In the genomic region with DNA sequence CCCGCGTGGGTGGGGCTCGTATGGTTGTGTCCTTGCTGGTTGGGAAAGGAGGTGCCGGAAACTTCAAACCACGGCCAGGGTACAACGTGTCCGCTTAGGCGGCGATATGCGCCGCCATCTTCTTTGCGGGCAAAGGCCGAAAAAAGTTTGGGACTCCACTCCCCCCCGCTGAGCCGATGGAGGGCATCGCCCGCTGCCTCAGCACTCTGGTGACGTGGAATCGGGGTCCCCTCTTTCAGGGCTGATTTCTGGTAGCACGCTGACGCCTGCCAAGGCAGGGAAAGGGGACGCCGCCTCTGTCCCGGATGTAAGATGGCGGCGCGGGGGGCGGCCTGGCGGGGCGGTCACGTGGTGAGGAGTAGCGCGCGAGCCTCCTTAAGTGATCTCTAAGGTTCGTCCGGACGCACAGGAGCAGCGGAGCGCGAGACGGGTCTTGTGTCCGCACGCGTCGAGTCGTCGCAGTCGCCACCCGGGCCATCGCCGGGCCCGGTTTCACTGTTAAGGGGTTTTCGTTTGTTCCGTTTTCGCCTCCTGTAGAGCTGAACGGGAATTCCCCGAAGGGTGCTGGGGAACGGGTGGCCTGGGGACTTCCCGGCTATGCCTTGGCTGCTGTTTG, we compare ENCODE assay signal across 1 cellular context.
A peak's percentile ranks its signal among the peaks of the same experiment; 100 is the strongest.
TF ChIP-seq lines count a peak whose summit lies in the region.

No MANE protein-coding gene starts in this region.

TF ChIP-seq in HepG2, 621 proteins besides CTCF, POLR2A, EP300 and RAD21 (continued from another document and continues in another):
- TF ChIP-seq, protein P1, sequence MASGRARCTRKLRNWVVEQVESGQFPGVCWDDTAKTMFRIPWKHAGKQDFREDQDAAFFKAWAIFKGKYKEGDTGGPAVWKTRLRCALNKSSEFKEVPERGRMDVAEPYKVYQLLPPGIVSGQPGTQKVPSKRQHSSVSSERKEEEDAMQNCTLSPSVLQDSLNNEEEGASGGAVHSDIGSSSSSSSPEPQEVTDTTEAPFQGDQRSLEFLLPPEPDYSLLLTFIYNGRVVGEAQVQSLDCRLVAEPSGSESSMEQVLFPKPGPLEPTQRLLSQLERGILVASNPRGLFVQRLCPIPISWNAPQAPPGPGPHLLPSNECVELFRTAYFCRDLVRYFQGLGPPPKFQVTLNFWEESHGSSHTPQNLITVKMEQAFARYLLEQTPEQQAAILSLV (CRISPR knock-in tag; IDR thresholded peaks at IDR 0.05; ENCODE audit: borderline replicate concordance), result no peak
- TF ChIP-seq CREB1 (IDR thresholded peaks at IDR 0.05) (peak; percentile 60), CREB1 (CRISPR knock-in tag; IDR thresholded peaks at IDR 0.05) (peak; percentile 51; the same call in 1 of the 2 replicates), REXO4 (CRISPR knock-in tag; IDR thresholded peaks at IDR 0.05; ENCODE audit: borderline replicate concordance) (peak; percentile 64; the same call in 1 of the 2 replicates), CENPX (CRISPR knock-in tag; IDR thresholded peaks at IDR 0.05) (no peak), MEF2D (CRISPR knock-in tag; IDR thresholded peaks at IDR 0.05) (peak; percentile 72), SATB2 (CRISPR knock-in tag; IDR thresholded peaks at IDR 0.05) (peak; percentile 52; the same call in 1 of the 2 replicates), HOXA5 (CRISPR knock-in tag; IDR thresholded peaks at IDR 0.05) (peak; percentile 53; the same call in 1 of the 2 replicates), ZNF556 (CRISPR knock-in tag; IDR thresholded peaks at IDR 0.05; ENCODE audit: borderline replicate concordance) (peak; percentile 42; the same call in 1 of the 2 replicates), HIVEP1 (CRISPR knock-in tag; IDR thresholded peaks at IDR 0.05) (peak; percentile 88), ZBTB7B (CRISPR knock-in tag; IDR thresholded peaks at IDR 0.05) (peak; percentile 74; the same call in 1 of the 2 replicates), SMYD3 (CRISPR knock-in tag; IDR thresholded peaks at IDR 0.05) (peak; percentile 87; the same call in 1 of the 2 replicates), SOX13 (IDR thresholded peaks at IDR 0.05) (peak; percentile 39; the same call in 1 of the 2 replicates), SOX13 (CRISPR knock-in tag; conservative IDR thresholded peaks at IDR 0.05 in 1 of 2, IDR thresholded peaks at IDR 0.05 in 1 of 2) (peak in 1 of 2 experiments; percentile 11; a peak in 1 of 4 replicates), EEA1 (CRISPR knock-in tag; IDR thresholded peaks at IDR 0.05; ENCODE audit: borderline replicate concordance) (no peak), ZNF891 (CRISPR knock-in tag; IDR thresholded peaks at IDR 0.05) (peak; percentile 71; the same call in 1 of the 2 replicates), NRL (CRISPR knock-in tag; IDR thresholded peaks at IDR 0.05; ENCODE audit: borderline replicate concordance) (peak; percentile 86), ZNF337 (CRISPR knock-in tag; IDR thresholded peaks at IDR 0.05; ENCODE audit: borderline replicate concordance, low read depth) (no peak), ZNF567 (CRISPR knock-in tag; IDR thresholded peaks at IDR 0.05; ENCODE audit: borderline replicate concordance) (no peak), EZH2 (conservative IDR thresholded peaks at IDR 0.05; ENCODE audit: low read depth, low read length) (no peak), ZSCAN29 (CRISPR knock-in tag; conservative IDR thresholded peaks at IDR 0.05) (peak; percentile 77; the same call in 1 of the 2 replicates), KLF12 (CRISPR knock-in tag; IDR thresholded peaks at IDR 0.05; ENCODE audit: borderline replicate concordance) (peak; percentile 46; the same call in 1 of the 2 replicates), HMG20B (CRISPR knock-in tag; conservative IDR thresholded peaks at IDR 0.05) (no peak), KLF13 (CRISPR knock-in tag; IDR thresholded peaks at IDR 0.05) (0 out of 2 replicates have a peak, but pooled peaks have one; percentile 42), MATR3 (CRISPR knock-in tag; IDR thresholded peaks at IDR 0.05) (no peak), ZNF792 (CRISPR knock-in tag; IDR thresholded peaks at IDR 0.05) (peak; percentile 13; the same call in 1 of the 2 replicates), ZFY (CRISPR knock-in tag; IDR thresholded peaks at IDR 0.05) (peak; percentile 69; the same call in 1 of the 2 replicates), DR1 (CRISPR knock-in tag; IDR thresholded peaks at IDR 0.05) (0 out of 2 replicates have a peak, but pooled peaks have one; percentile 36), ZNF224 (CRISPR knock-in tag; IDR thresholded peaks at IDR 0.05) (peak; percentile 31; the same call in 1 of the 2 replicates), YEATS4 (CRISPR knock-in tag; IDR thresholded peaks at IDR 0.05; ENCODE audit: borderline replicate concordance) (peak; percentile 97), ZNF468 (CRISPR knock-in tag; IDR thresholded peaks at IDR 0.05) (peak; percentile 93), FOXA3 (CRISPR knock-in tag; IDR thresholded peaks at IDR 0.05) (no peak), ZNF3 (CRISPR knock-in tag; IDR thresholded peaks at IDR 0.05) (peak; percentile 20; the same call in 1 of the 2 replicates), NBN (conservative IDR thresholded peaks at IDR 0.05) (no peak), SIX4 (CRISPR knock-in tag; IDR thresholded peaks at IDR 0.05) (no peak), ZNF143 (CRISPR knock-in tag; IDR thresholded peaks at IDR 0.05) (no peak), SP1 (IDR thresholded peaks at IDR 0.05) (no peak), SP1 (CRISPR knock-in tag; IDR thresholded peaks at IDR 0.05) (no peak), ZNF780A (CRISPR knock-in tag; IDR thresholded peaks at IDR 0.05) (no peak; the same call in 1 of the 2 replicates), ZBTB42 (CRISPR knock-in tag; IDR thresholded peaks at IDR 0.05) (0 out of 2 replicates have a peak, but pooled peaks have one; percentile 54), CBX2 (IDR thresholded peaks at IDR 0.05; ENCODE audit: low read depth, low read length) (no peak), CBX2 (CRISPR knock-in tag; IDR thresholded peaks at IDR 0.05; ENCODE audit: low read depth) (no peak), JUNB (CRISPR knock-in tag; IDR thresholded peaks at IDR 0.05; ENCODE audit: borderline replicate concordance) (no peak), ZNF138 (CRISPR knock-in tag; IDR thresholded peaks at IDR 0.05; ENCODE audit: low read depth) (0 out of 2 replicates have a peak, but pooled peaks have one; percentile 4), ZNF552 (CRISPR knock-in tag; IDR thresholded peaks at IDR 0.05; ENCODE audit: borderline replicate concordance) (peak; percentile 73; the same call in 1 of the 2 replicates), SIX1 (CRISPR knock-in tag; IDR thresholded peaks at IDR 0.05; ENCODE audit: borderline replicate concordance) (0 out of 2 replicates have a peak, but pooled peaks have one; percentile 6), ZMYM2 (CRISPR knock-in tag; IDR thresholded peaks at IDR 0.05) (peak; percentile 91)
- TF ChIP-seq, protein P2, sequence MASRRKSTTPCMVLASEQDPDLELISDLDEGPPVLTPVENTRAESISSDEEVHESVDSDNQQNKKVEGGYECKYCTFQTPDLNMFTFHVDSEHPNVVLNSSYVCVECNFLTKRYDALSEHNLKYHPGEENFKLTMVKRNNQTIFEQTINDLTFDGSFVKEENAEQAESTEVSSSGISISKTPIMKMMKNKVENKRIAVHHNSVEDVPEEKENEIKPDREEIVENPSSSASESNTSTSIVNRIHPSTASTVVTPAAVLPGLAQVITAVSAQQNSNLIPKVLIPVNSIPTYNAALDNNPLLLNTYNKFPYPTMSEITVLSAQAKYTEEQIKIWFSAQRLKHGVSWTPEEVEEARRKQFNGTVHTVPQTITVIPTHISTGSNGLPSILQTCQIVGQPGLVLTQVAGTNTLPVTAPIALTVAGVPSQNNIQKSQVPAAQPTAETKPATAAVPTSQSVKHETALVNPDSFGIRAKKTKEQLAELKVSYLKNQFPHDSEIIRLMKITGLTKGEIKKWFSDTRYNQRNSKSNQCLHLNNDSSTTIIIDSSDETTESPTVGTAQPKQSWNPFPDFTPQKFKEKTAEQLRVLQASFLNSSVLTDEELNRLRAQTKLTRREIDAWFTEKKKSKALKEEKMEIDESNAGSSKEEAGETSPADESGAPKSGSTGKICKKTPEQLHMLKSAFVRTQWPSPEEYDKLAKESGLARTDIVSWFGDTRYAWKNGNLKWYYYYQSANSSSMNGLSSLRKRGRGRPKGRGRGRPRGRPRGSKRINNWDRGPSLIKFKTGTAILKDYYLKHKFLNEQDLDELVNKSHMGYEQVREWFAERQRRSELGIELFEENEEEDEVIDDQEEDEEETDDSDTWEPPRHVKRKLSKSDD (CRISPR knock-in tag; IDR thresholded peaks at IDR 0.05; ENCODE audit: low read depth), result peak; percentile 99
- TF ChIP-seq, protein P3, sequence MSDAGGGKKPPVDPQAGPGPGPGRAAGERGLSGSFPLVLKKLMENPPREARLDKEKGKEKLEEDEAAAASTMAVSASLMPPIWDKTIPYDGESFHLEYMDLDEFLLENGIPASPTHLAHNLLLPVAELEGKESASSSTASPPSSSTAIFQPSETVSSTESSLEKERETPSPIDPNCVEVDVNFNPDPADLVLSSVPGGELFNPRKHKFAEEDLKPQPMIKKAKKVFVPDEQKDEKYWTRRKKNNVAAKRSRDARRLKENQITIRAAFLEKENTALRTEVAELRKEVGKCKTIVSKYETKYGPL (CRISPR knock-in tag; IDR thresholded peaks at IDR 0.05), result no peak; the same call in 1 of the 2 replicates
- TF ChIP-seq, protein P4, sequence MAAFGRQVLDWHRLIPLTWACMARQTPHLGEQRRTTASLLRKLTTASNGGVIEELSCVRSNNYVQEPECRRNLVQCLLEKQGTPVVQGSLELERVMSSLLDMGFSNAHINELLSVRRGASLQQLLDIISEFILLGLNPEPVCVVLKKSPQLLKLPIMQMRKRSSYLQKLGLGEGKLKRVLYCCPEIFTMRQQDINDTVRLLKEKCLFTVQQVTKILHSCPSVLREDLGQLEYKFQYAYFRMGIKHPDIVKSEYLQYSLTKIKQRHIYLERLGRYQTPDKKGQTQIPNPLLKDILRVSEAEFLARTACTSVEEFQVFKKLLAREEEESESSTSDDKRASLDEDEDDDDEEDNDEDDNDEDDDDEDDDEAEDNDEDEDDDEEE (CRISPR knock-in tag; IDR thresholded peaks at IDR 0.05), result no peak
- TF ChIP-seq, protein P5, sequence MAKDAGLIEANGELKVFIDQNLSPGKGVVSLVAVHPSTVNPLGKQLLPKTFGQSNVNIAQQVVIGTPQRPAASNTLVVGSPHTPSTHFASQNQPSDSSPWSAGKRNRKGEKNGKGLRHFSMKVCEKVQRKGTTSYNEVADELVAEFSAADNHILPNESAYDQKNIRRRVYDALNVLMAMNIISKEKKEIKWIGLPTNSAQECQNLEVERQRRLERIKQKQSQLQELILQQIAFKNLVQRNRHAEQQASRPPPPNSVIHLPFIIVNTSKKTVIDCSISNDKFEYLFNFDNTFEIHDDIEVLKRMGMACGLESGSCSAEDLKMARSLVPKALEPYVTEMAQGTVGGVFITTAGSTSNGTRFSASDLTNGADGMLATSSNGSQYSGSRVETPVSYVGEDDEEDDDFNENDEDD (CRISPR knock-in tag; IDR thresholded peaks at IDR 0.05; ENCODE audit: borderline replicate concordance), result peak; percentile 92
- TF ChIP-seq, protein P6, sequence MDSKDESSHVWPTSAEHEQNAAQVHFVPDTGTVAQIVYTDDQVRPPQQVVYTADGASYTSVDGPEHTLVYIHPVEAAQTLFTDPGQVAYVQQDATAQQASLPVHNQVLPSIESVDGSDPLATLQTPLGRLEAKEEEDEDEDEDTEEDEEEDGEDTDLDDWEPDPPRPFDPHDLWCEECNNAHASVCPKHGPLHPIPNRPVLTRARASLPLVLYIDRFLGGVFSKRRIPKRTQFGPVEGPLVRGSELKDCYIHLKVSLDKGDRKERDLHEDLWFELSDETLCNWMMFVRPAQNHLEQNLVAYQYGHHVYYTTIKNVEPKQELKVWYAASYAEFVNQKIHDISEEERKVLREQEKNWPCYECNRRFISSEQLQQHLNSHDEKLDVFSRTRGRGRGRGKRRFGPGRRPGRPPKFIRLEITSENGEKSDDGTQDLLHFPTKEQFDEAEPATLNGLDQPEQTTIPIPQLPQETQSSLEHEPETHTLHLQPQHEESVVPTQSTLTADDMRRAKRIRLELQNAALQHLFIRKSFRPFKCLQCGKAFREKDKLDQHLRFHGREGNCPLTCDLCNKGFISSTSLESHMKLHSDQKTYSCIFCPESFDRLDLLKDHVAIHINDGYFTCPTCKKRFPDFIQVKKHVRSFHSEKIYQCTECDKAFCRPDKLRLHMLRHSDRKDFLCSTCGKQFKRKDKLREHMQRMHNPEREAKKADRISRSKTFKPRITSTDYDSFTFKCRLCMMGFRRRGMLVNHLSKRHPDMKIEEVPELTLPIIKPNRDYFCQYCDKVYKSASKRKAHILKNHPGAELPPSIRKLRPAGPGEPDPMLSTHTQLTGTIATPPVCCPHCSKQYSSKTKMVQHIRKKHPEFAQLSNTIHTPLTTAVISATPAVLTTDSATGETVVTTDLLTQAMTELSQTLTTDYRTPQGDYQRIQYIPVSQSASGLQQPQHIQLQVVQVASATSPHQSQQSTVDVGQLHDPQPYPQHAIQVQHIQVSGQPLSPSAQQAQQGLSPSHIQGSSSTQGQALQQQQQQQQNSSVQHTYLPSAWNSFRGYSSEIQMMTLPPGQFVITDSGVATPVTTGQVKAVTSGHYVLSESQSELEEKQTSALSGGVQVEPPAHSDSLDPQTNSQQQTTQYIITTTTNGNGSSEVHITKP (CRISPR knock-in tag; IDR thresholded peaks at IDR 0.05; ENCODE audit: low read depth), result peak; percentile 79; the same call in 1 of the 2 replicates
- TF ChIP-seq, protein P7, sequence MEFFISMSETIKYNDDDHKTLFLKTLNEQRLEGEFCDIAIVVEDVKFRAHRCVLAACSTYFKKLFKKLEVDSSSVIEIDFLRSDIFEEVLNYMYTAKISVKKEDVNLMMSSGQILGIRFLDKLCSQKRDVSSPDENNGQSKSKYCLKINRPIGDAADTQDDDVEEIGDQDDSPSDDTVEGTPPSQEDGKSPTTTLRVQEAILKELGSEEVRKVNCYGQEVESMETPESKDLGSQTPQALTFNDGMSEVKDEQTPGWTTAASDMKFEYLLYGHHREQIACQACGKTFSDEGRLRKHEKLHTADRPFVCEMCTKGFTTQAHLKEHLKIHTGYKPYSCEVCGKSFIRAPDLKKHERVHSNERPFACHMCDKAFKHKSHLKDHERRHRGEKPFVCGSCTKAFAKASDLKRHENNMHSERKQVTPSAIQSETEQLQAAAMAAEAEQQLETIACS (CRISPR knock-in tag; IDR thresholded peaks at IDR 0.05), result 0 out of 2 replicates have a peak, but pooled peaks have one; percentile 30
- TF ChIP-seq, protein P8, sequence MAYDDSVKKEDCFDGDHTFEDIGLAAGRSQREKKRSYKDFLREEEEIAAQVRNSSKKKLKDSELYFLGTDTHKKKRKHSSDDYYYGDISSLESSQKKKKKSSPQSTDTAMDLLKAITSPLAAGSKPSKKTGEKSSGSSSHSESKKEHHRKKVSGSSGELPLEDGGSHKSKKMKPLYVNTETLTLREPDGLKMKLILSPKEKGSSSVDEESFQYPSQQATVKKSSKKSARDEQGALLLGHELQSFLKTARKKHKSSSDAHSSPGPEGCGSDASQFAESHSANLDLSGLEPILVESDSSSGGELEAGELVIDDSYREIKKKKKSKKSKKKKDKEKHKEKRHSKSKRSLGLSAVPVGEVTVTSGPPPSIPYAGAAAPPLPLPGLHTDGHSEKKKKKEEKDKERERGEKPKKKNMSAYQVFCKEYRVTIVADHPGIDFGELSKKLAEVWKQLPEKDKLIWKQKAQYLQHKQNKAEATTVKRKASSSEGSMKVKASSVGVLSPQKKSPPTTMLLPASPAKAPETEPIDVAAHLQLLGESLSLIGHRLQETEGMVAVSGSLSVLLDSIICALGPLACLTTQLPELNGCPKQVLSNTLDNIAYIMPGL (CRISPR knock-in tag; IDR thresholded peaks at IDR 0.05; ENCODE audit: borderline replicate concordance in 1 of 2, low read depth in 1 of 2), result peak in 1 of 2 experiments; percentile 56; a peak in 3 of 4 replicates
- TF ChIP-seq, protein P9, sequence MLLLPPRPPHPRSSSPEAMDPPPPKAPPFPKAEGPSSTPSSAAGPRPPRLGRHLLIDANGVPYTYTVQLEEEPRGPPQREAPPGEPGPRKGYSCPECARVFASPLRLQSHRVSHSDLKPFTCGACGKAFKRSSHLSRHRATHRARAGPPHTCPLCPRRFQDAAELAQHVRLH (CRISPR knock-in tag; IDR thresholded peaks at IDR 0.05; ENCODE audit: borderline replicate concordance, low read depth), result 0 out of 2 replicates have a peak, but pooled peaks have one; percentile 17
